19 cellular contexts compared by ENCODE assay signal in genomic region chr2:3246406-3246805, GRCh38.
"Had no signal": no experiment of that assay in that cellular context is flagged by ENCODE, and none has a peak within 500 bp of the region (broad histone marks: within the 10 kb centered on the region; RNA-seq: fewer than 3 reads in every experiment).

No MANE protein-coding gene starts in this region.

- H3K27ac ChIP-seq: coronary artery, dorsolateral prefrontal cortex, epithelial cell of prostate, esophagus muscularis mucosa, gastrocnemius medialis, left ventricle myocardium inferior, neutrophil, testis, tibial nerve had no signal

- ATAC-seq: gastrocnemius medialis, right cardiac atrium had no signal

- H3K27me3 Mint-ChIP-seq: naive B cell; stimulated activated naive CD8-positive, alpha-beta T cell treated with anti-CD3 and anti-CD28 coated beads, Interleukin-15, amount 100 ng/mL, for 72 hours had no signal

- DNase-seq: central memory CD4-positive, alpha-beta T cell; dorsolateral prefrontal cortex; effector CD8-positive, alpha-beta T cell; gastrocnemius medialis; left ventricle myocardium inferior; mesenchymal stem cell; naive B cell; nephron progenitor cell; right cardiac atrium; small intestine; stimulated activated CD4-positive, alpha-beta T cell treated with anti-CD3 and anti-CD28 coated beads, Interleukin-12 subunit alpha, Interleukin-12 subunit beta, amount 100 ng/mL, for 4 hours; stimulated activated naive CD8-positive, alpha-beta T cell treated with anti-CD3 and anti-CD28 coated beads, Interleukin-15, amount 100 ng/mL, for 72 hours; testis had no signal

- H3K4me3 ChIP-seq: coronary artery, dorsolateral prefrontal cortex, esophagus muscularis mucosa, gastrocnemius medialis, left ventricle myocardium inferior, lung, testis, tibial nerve had no signal

- H3K4me1 Mint-ChIP-seq: nephron progenitor cell had no signal

- H3K27me3 ChIP-seq: dorsolateral prefrontal cortex, esophagus muscularis mucosa, gastrocnemius medialis, neutrophil, testis, tibial nerve had no signal

- H3K9me3 ChIP-seq: gastrocnemius medialis, neutrophil, testis had no signal

- H3K4me1 ChIP-seq: esophagus muscularis mucosa, gastrocnemius medialis, left ventricle myocardium inferior, testis, tibial nerve had no signal

- H3K27ac Mint-ChIP-seq: nephron progenitor cell had no signal

- H3K4me3 Mint-ChIP-seq: naive B cell, nephron progenitor cell had no signal

- H3K36me3 ChIP-seq: gastrocnemius medialis, neutrophil had no signal
